In genomic region chr6:5787054-5787720, GRCh38 we compare ENCODE assay signal across 19 cellular contexts.
"Had no signal": no experiment of that assay in that cellular context is flagged by ENCODE, and none has a peak within 500 bp of the region (broad histone marks: within the 10 kb centered on the region; RNA-seq: fewer than 3 reads in every experiment).

No MANE protein-coding gene starts in this region.

- H3K9ac ChIP-seq: parathyroid adenoma had no signal

- H2AFZ ChIP-seq: parathyroid adenoma had no signal

- H3K4me1 Mint-ChIP-seq: activated CD4-positive, alpha-beta memory T cell treated with anti-CD3 and anti-CD28 coated beads, Interleukin-2, amount 10 ng/mL, durations not matched to agents 7 days and 5 days had no signal

- H3K4me3 ChIP-seq: left ventricle myocardium inferior, stomach, thoracic aorta had no signal

- ATAC-seq: activated CD4-positive, alpha-beta T cell treated with anti-CD3 and anti-CD28 coated beads for 36 hours had no signal

- H3K4me1 ChIP-seq: parathyroid adenoma had no signal

- H3K9me3 ChIP-seq: left ventricle myocardium inferior, stomach, thoracic aorta had no signal

- DNase-seq: activated CD4-positive, alpha-beta memory T cell treated with anti-CD3 and anti-CD28 coated beads, Interleukin-2, amount 10 ng/mL, durations not matched to agents 7 days and 5 days; activated CD4-positive, alpha-beta T cell treated with anti-CD3 and anti-CD28 coated beads for 36 hours; activated naive CD4-positive, alpha-beta T cell treated with anti-CD3 and anti-CD28 coated beads, Interleukin-2, amount 50 U/mL, for 16 hours; amygdala; effector memory CD4-positive, alpha-beta T cell; kidney; left ventricle myocardium inferior; mesenchymal stem cell; stimulated activated CD4-positive, alpha-beta T cell treated with anti-CD3 and anti-CD28 coated beads, Interleukin-15, amount 100 ng/mL, for 24 hours; stimulated activated CD4-positive, alpha-beta T cell treated with anti-CD3 and anti-CD28 coated beads, Interleukin-4, amount 100 ng/mL, for 24 hours; stomach; T-helper 9 cell had no signal

- H3K36me3 Mint-ChIP-seq: brain had no signal

- H3K27me3 ChIP-seq: stomach had no signal

- H3K79me2 ChIP-seq: parathyroid adenoma had no signal

- H3K4me3 Mint-ChIP-seq: activated CD4-positive, alpha-beta memory T cell treated with anti-CD3 and anti-CD28 coated beads, Interleukin-2, amount 10 ng/mL, durations not matched to agents 7 days and 5 days; activated CD4-positive, alpha-beta T cell treated with anti-CD3 and anti-CD28 coated beads for 36 hours; brain; central memory CD8-positive, alpha-beta T cell had no signal

- H3K27me3 Mint-ChIP-seq: activated CD4-positive, alpha-beta memory T cell treated with anti-CD3 and anti-CD28 coated beads, Interleukin-2, amount 10 ng/mL, durations not matched to agents 7 days and 5 days; activated CD4-positive, alpha-beta T cell treated with anti-CD3 and anti-CD28 coated beads for 36 hours had no signal

- H3K9me3 Mint-ChIP-seq: activated T-helper 2 cell treated with anti-CD3 and anti-CD28 coated beads, Interferon-gamma antibody, Interleukin-2, Interleukin-4, amounts not matched to agents 10 μg/mL and 5 μg/mL and 100 μg/mL, durations not matched to agents 14 hours and 24 hours and 36 hours; central memory CD8-positive, alpha-beta T cell had no signal

- H3K27ac ChIP-seq: epithelial cell of prostate, left ventricle myocardium inferior, parathyroid adenoma, stomach, thoracic aorta, VCaP had no signal

- H3K36me3 ChIP-seq: left ventricle myocardium inferior, stomach, thoracic aorta had no signal

- H3K27ac Mint-ChIP-seq: activated CD4-positive, alpha-beta memory T cell treated with anti-CD3 and anti-CD28 coated beads, Interleukin-2, amount 10 ng/mL, durations not matched to agents 7 days and 5 days; activated CD4-positive, alpha-beta T cell treated with anti-CD3 and anti-CD28 coated beads for 36 hours; activated T-helper 2 cell treated with anti-CD3 and anti-CD28 coated beads, Interferon-gamma antibody, Interleukin-2, Interleukin-4, amounts not matched to agents 10 μg/mL and 5 μg/mL and 100 μg/mL, durations not matched to agents 14 hours and 24 hours and 36 hours had no signal
